Comparison of ENCODE assay signal across 30 cellular contexts in the genomic region with DNA sequence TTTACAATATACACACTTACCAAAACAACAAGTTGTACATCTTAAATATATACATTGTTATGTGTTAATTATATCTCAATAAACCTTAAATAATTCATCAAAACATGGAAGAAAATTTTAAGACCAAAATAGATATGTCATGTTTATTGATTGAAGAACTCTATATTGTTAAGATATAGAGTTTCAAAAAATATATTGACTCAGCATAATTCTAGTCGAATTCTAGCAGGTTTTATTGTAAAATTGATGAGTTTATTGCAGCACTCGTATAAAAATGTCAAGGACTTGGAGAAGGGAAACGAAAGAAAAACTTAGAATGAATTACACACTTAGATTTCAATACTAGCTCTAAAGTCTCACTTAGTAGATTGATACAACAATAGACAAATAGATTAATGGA.
"Had no signal": no experiment of that assay in that cellular context is flagged by ENCODE, and none has a peak within 500 bp of the region (broad histone marks: within the 10 kb centered on the region; RNA-seq: fewer than 3 reads in every experiment).

No MANE protein-coding gene starts in this region.

- DNase-seq: activated B cell treated with CpG ODN at 0.5 μM for 24 hours; activated CD4-positive, alpha-beta T cell treated with anti-CD3 and anti-CD28 coated beads for 48 hours; activated CD4-positive, alpha-beta T cell treated with anti-CD3 and anti-CD28 coated beads, Interleukin-2, amount 50 U/mL, for 1 hour; activated CD4-positive, alpha-beta T cell treated with anti-CD3 and anti-CD28 coated beads, Interleukin-2, amount 50 U/mL, for 48 hours; activated CD8-positive, alpha-beta memory T cell treated with anti-CD3 and anti-CD28 coated beads for 24 hours; activated CD8-positive, alpha-beta T cell treated with anti-CD3 and anti-CD28 coated beads for 36 hours; activated effector memory CD4-positive, alpha-beta T cell treated with Interleukin-2 at 50 U/mL for 16 hours; activated gamma-delta T cell treated with Interleukin-2 at 50 U/mL for 16 hours; activated naive CD4-positive, alpha-beta T cell treated with anti-CD3 and anti-CD28 coated beads, Interleukin-2, amount 50 U/mL, for 16 hours; activated naive CD4-positive, alpha-beta T cell treated with Interleukin-2 at 50 U/mL for 16 hours; activated T-cell treated with anti-CD3 and anti-CD28 coated beads, Interleukin-2, amount 50 U/mL, for 4 hours; amniotic stem cell; anterior cingulate cortex; brain microvascular endothelial cell; cortex of kidney; dermis blood vessel endothelial cell; effector CD4-positive, alpha-beta T cell; effector memory CD8-positive, alpha-beta T cell; erythroblast; foreskin keratinocyte; heart right ventricle; T-helper 17 cell; T1000; WERI-Rb-1 had no signal

- H3K27ac ChIP-seq: brain microvascular endothelial cell, esophagus muscularis mucosa, foreskin keratinocyte, gastroesophageal sphincter, heart right ventricle, WERI-Rb-1 had no signal

- H3K4me3 ChIP-seq: esophagus muscularis mucosa, gastroesophageal sphincter, heart right ventricle had no signal

- H3K4me1 ChIP-seq: foreskin keratinocyte, gastroesophageal sphincter, heart right ventricle had no signal

- H3K36me3 ChIP-seq: brain microvascular endothelial cell, esophagus muscularis mucosa, gastroesophageal sphincter, heart right ventricle, WERI-Rb-1 had no signal

- FAIRE-seq: astrocyte, bronchial epithelial cell had no signal

- H3K27me3 ChIP-seq: brain microvascular endothelial cell, esophagus muscularis mucosa, foreskin keratinocyte, gastroesophageal sphincter, heart right ventricle had no signal

- ATAC-seq: activated CD4-positive, CD25-positive, alpha-beta regulatory T cell treated with anti-CD3 and anti-CD28 coated beads, Interleukin-2, amount 50 U/mL, for 24 hours; activated CD8-positive, alpha-beta T cell treated with anti-CD3 and anti-CD28 coated beads for 36 hours; activated T-cell treated with anti-CD3 and anti-CD28 coated beads, Interleukin-2, amount 50 U/mL, for 4 hours; activated T-helper 17 cell treated with anti-CD3 and anti-CD28 coated beads, Interleukin-2, amount 50 U/mL, for 72 hours; effector memory CD8-positive, alpha-beta T cell; foreskin keratinocyte; gastroesophageal sphincter; heart right ventricle; T-helper 17 cell had no signal
